In genomic region chr6:80527552-80528052, GRCh38 we compare ENCODE assay signal across 11 cellular contexts.
DNase-seq lines count a peak whose midpoint lies in the region; ATAC-seq and TF ChIP-seq lines count a peak whose summit lies in the region.
"Had no signal": no experiment of that assay in that cellular context is flagged by ENCODE, and none has a peak within 500 bp of the region (broad histone marks: within the 10 kb centered on the region; RNA-seq: fewer than 3 reads in every experiment).

No MANE protein-coding gene starts in this region.

- ATAC-seq in natural killer cell = no peak
- ATAC-seq in GM18861 (IDR thresholded peaks at IDR 0.05; ENCODE audit: unreplicated experiment) = no peak
- ATAC-seq in HG03354 (IDR thresholded peaks at IDR 0.05; ENCODE audit: poor library complexity, severe bottlenecking, unreplicated experiment) = no peak

- no peak overlapping the region for H3K23ac ChIP-seq in mesenchymal stem cell (ENCODE audit: low read length in 2 of 2)

- H3K4me3 Mint-ChIP-seq in natural killer cell = no peak overlapping the region
- H3K4me3 Mint-ChIP-seq: IgD-negative memory B cell had no signal

- H2BK12ac ChIP-seq in mesenchymal stem cell (ENCODE audit: low read length in 2 of 2) = peak overlapping the region in 1 of 2 experiments; percentile 38

- no peak overlapping the region for H4K8ac ChIP-seq in mesenchymal stem cell (ENCODE audit: low read length)

- H3K4ac ChIP-seq in mesenchymal stem cell (ENCODE audit: low read depth in 1 of 2, low read length in 2 of 2) = peak overlapping the region in 1 of 2 experiments; percentile 41

- no peak overlapping the region for H4K91ac ChIP-seq in mesenchymal stem cell (ENCODE audit: low read length)

- H3K4me2 ChIP-seq in mesenchymal stem cell (ENCODE audit: low read length, poor library complexity, severe bottlenecking) = no peak overlapping the region
- H3K4me2 ChIP-seq: BLaER1 treated with 17β-estradiol and CSF1 and Interleukin-3, amounts not matched to agents 10 nM and 100 nM had no signal

- peaks cover 0 to 2% of the 10 kb centered on the region in 2 donors for H3K9me3 Mint-ChIP-seq in natural killer cell

- H3K4me3 ChIP-seq in mesenchymal stem cell (ENCODE audit: insufficient read depth in 1 of 2, low read depth in 1 of 2, low read length in 2 of 2) = no peak overlapping the region
- H3K4me3 ChIP-seq: BLaER1 treated with 17β-estradiol and CSF1 and Interleukin-3, amounts not matched to agents 10 nM and 100 nM; tibial artery had no signal

- no peak overlapping the region for H3K14ac ChIP-seq in mesenchymal stem cell (ENCODE audit: low read length in 2 of 2)

- no peaks in the 10 kb centered on the region for H3K27me3 ChIP-seq in mesenchymal stem cell (ENCODE audit: control insufficient read depth in 1 of 2, insufficient read depth in 1 of 2, low read length in 2 of 2)
- H3K27me3 ChIP-seq: BLaER1 treated with 17β-estradiol and CSF1 and Interleukin-3, amounts not matched to agents 10 nM and 100 nM; tibial artery had no signal

- no peaks in the 10 kb centered on the region for H3K9me3 ChIP-seq in mesenchymal stem cell (ENCODE audit: control insufficient read depth, low read length)
- H3K9me3 ChIP-seq: BLaER1 treated with 17β-estradiol and CSF1 and Interleukin-3, amounts not matched to agents 10 nM and 100 nM; tibial artery had no signal

- H3K79me1 ChIP-seq in mesenchymal stem cell (replicated peaks; ENCODE audit: low read length, poor library complexity, severe bottlenecking) = no peaks in the 10 kb centered on the region

- 86% methylated on average over 4 of the region's 7 CpGs for WGBS in mesenchymal stem cell

- no peak overlapping the region for H2AK5ac ChIP-seq in mesenchymal stem cell (ENCODE audit: low read length, severe bottlenecking)

- intact Hi-C loops in natural killer cell (cut with micrococcal nuclease) = no loop called here

- no peak for TF ChIP-seq CTCF in natural killer cell (IDR thresholded peaks at IDR 0.05)

- H3K18ac ChIP-seq in mesenchymal stem cell (ENCODE audit: low read depth in 1 of 2, low read length in 2 of 2) = no peak overlapping the region

- no peak overlapping the region for H3K27ac Mint-ChIP-seq in natural killer cell
- H3K27ac Mint-ChIP-seq: IgD-negative memory B cell had no signal

- no peaks in the 10 kb centered on the region for H3K27me3 Mint-ChIP-seq in natural killer cell (ENCODE audit: low read depth in 2 of 2)
- H3K27me3 Mint-ChIP-seq: IgD-negative memory B cell had no signal

- H2BK15ac ChIP-seq in mesenchymal stem cell (ENCODE audit: low read depth, poor library complexity, severe bottlenecking) = no peak overlapping the region

- no peak overlapping the region for H2BK5ac ChIP-seq in mesenchymal stem cell (ENCODE audit: low read depth, low read length, poor library complexity, severe bottlenecking)

- H3K4me1 ChIP-seq in mesenchymal stem cell (ENCODE audit: control insufficient read depth, insufficient read depth, low read depth, low read length) = no peaks in the 10 kb centered on the region

- H3K36me3 ChIP-seq in mesenchymal stem cell (ENCODE audit: control insufficient read depth in 1 of 2, insufficient read depth in 2 of 2, low read depth in 1 of 2, low read length in 2 of 2) = no peaks in the 10 kb centered on the region
- H3K36me3 ChIP-seq: BLaER1 treated with 17β-estradiol and CSF1 and Interleukin-3, amounts not matched to agents 10 nM and 100 nM; tibial artery had no signal

- no peak overlapping the region for H3K27ac ChIP-seq in mesenchymal stem cell (ENCODE audit: low read length, poor library complexity, severe bottlenecking)
- H3K27ac ChIP-seq: BLaER1 treated with 17β-estradiol and CSF1 and Interleukin-3, amounts not matched to agents 10 nM and 100 nM; tibial artery had no signal

- no peak overlapping the region for H2AFZ ChIP-seq in mesenchymal stem cell (ENCODE audit: low read depth, low read length)

- DNase-seq in DMS79 (lab: John Stamatoyannopoulos, UW) = peak; percentile 75
- peak; percentile 91 for DNase-seq in NCI-H2029 treated with DMSO at 0.1 percent for 48 hours (lab: John Stamatoyannopoulos, UW)
- DNase-seq in SHP77 (lab: John Stamatoyannopoulos, UW) = peak; percentile 42 to 73
- DNase-seq in mesenchymal stem cell = peak; percentile 86
- DNase-seq in natural killer cell = no peak
- no peak for DNase-seq in islet precursor cell
- DNase-seq: tibial artery had no signal

- peaks cover 7 to 8% of the 10 kb centered on the region in 2 donors for H3K4me1 Mint-ChIP-seq in natural killer cell
- H3K4me1 Mint-ChIP-seq: IgD-negative memory B cell had no signal

- H2BK120ac ChIP-seq in mesenchymal stem cell (ENCODE audit: low read depth, low read length) = no peak overlapping the region

- no peaks in the 10 kb centered on the region for H3K36me3 Mint-ChIP-seq in natural killer cell
- H3K36me3 Mint-ChIP-seq: IgD-negative memory B cell had no signal

- no peak overlapping the region for H3K9ac ChIP-seq in mesenchymal stem cell (ENCODE audit: low read length)
- H3K9ac ChIP-seq: BLaER1 treated with 17β-estradiol and CSF1 and Interleukin-3, amounts not matched to agents 10 nM and 100 nM had no signal

Comparison
In these comparisons a context has a peak if more than half of its experiments do, and no peak if none do; other contexts are left out.
1. DNase-seq: peak in DMS79 (single experiment), NCI-H2029 treated with DMSO at 0.1 percent for 48 hours (single experiment), SHP77 (2 of 2) and mesenchymal stem cell (single experiment); none in natural killer cell (single experiment) and islet precursor cell (single experiment).